ENCODE assay signal across 32 cellular contexts in genomic region chr20:3565851-3566250, GRCh38.
"Had no signal": no experiment of that assay in that cellular context is flagged by ENCODE, and none has a peak within 500 bp of the region (broad histone marks: within the 10 kb centered on the region; RNA-seq: fewer than 3 reads in every experiment).

No MANE protein-coding gene starts in this region.

- H3K9me3 Mint-ChIP-seq: activated CD4-positive, alpha-beta memory T cell treated with anti-CD3 and anti-CD28 coated beads for 36 hours; activated CD4-positive, alpha-beta T cell treated with anti-CD3 and anti-CD28 coated beads, Interleukin-2, amount 10 ng/mL, durations not matched to agents 24 days and 14 days; activated naive CD4-positive, alpha-beta T cell treated with anti-CD3 and anti-CD28 coated beads, Interleukin-2, amount 10 ng/mL, durations not matched to agents 7 days and 5 days; activated naive CD4-positive, alpha-beta T cell treated with anti-CD3 and anti-CD28 coated beads, Interleukin-2, amount 50 U/mL, for 72 hours; activated naive CD8-positive, alpha-beta T cell treated with anti-CD3 and anti-CD28 coated beads, Interleukin-2, amount 10 ng/mL, durations not matched to agents 7 days and 5 days; activated T-helper 1 cell treated with anti-CD3 and anti-CD28 coated beads, Interleukin-12 subunit alpha, Interleukin-12 subunit beta, Interleukin-2, Interleukin-4 antibody, amounts not matched to agents 30 ng/mL and 10 ng/mL and 1 ng/mL, durations not matched to agents 14 hours and 24 hours and 36 hours; activated T-helper 2 cell treated with anti-CD3 and anti-CD28 coated beads, Interferon-gamma antibody, Interleukin-2, Interleukin-4, amounts not matched to agents 10 μg/mL and 5 μg/mL and 100 μg/mL, durations not matched to agents 14 hours and 24 hours and 36 hours; brain; T-helper 2 cell treated with Interferon-gamma antibody and Interleukin-4, amounts not matched to agents 5 μg/mL and 100 μg/mL, for 36 hours had no signal

- H3K27me3 ChIP-seq: ascending aorta, breast epithelium, cardiac muscle cell, colonic mucosa had no signal

- H3K27me3 Mint-ChIP-seq: activated CD4-positive, alpha-beta memory T cell treated with anti-CD3 and anti-CD28 coated beads for 36 hours; activated CD4-positive, alpha-beta T cell treated with anti-CD3 and anti-CD28 coated beads for 36 hours; activated CD4-positive, alpha-beta T cell treated with anti-CD3 and anti-CD28 coated beads, Interleukin-2, amount 10 ng/mL, durations not matched to agents 24 days and 14 days; activated CD8-positive, alpha-beta memory T cell treated with anti-CD3 and anti-CD28 coated beads, Interleukin-2, amount 10 ng/mL, durations not matched to agents 7 days and 5 days; activated naive CD4-positive, alpha-beta T cell treated with anti-CD3 and anti-CD28 coated beads, Interleukin-2, amount 10 ng/mL, durations not matched to agents 7 days and 5 days; activated naive CD8-positive, alpha-beta T cell treated with anti-CD3 and anti-CD28 coated beads, Interleukin-2, amount 10 ng/mL, durations not matched to agents 7 days and 5 days; brain; T-helper 17 cell had no signal

- H3K27ac ChIP-seq: ascending aorta, breast epithelium, cardiac muscle cell, colonic mucosa, WERI-Rb-1 had no signal

- H3K4me3 Mint-ChIP-seq: activated CD4-positive, alpha-beta memory T cell treated with anti-CD3 and anti-CD28 coated beads for 36 hours; activated CD4-positive, alpha-beta T cell treated with anti-CD3 and anti-CD28 coated beads for 36 hours; activated CD4-positive, alpha-beta T cell treated with anti-CD3 and anti-CD28 coated beads, Interleukin-2, amount 10 ng/mL, durations not matched to agents 24 days and 14 days; activated CD8-positive, alpha-beta memory T cell treated with anti-CD3 and anti-CD28 coated beads, Interleukin-2, amount 10 ng/mL, durations not matched to agents 7 days and 5 days; activated CD8-positive, alpha-beta T cell treated with anti-CD3 and anti-CD28 coated beads, Interleukin-2, amount 10 ng/mL, durations not matched to agents 7 days and 5 days; activated naive CD4-positive, alpha-beta T cell treated with anti-CD3 and anti-CD28 coated beads, Interleukin-2, amount 10 ng/mL, durations not matched to agents 7 days and 5 days; activated naive CD8-positive, alpha-beta T cell treated with anti-CD3 and anti-CD28 coated beads, Interleukin-2, amount 10 ng/mL, durations not matched to agents 7 days and 5 days; activated T-helper 1 cell treated with anti-CD3 and anti-CD28 coated beads, Interleukin-12 subunit alpha, Interleukin-12 subunit beta, Interleukin-2, Interleukin-4 antibody, amounts not matched to agents 30 ng/mL and 10 ng/mL and 1 ng/mL, durations not matched to agents 14 hours and 24 hours and 36 hours; brain; T-helper 17 cell; T-helper 2 cell treated with Interferon-gamma antibody and Interleukin-4, amounts not matched to agents 5 μg/mL and 100 μg/mL, for 36 hours had no signal

- H3K4me3 ChIP-seq: ascending aorta, breast epithelium, cardiac muscle cell, colonic mucosa had no signal

- H3K4me1 ChIP-seq: ascending aorta, breast epithelium, colonic mucosa had no signal

- H3K36me3 ChIP-seq: breast epithelium, colonic mucosa had no signal

- DNase-seq: activated CD4-positive, alpha-beta memory T cell treated with anti-CD3 and anti-CD28 coated beads for 36 hours; activated CD4-positive, alpha-beta T cell treated with anti-CD3 and anti-CD28 coated beads for 36 hours; activated CD4-positive, alpha-beta T cell treated with anti-CD3 and anti-CD28 coated beads, Interleukin-2, amount 10 ng/mL, durations not matched to agents 24 days and 14 days; activated CD4-positive, CD25-positive, alpha-beta regulatory T cell; activated CD4-positive, CD25-positive, alpha-beta regulatory T cell treated with anti-CD3 and anti-CD28 coated beads, Interleukin-2, amount 50 U/mL, for 72 hours; activated CD8-positive, alpha-beta memory T cell treated with anti-CD3 and anti-CD28 coated beads, Interleukin-2, amount 10 ng/mL, durations not matched to agents 7 days and 5 days; activated CD8-positive, alpha-beta memory T cell treated with anti-CD3 and anti-CD28 coated beads, Interleukin-2, amount 50 U/mL, for 4 hours; activated CD8-positive, alpha-beta T cell treated with anti-CD3 and anti-CD28 coated beads, Interleukin-2, amount 10 ng/mL, durations not matched to agents 7 days and 5 days; activated gamma-delta T cell; activated naive CD4-positive, alpha-beta T cell; activated naive CD4-positive, alpha-beta T cell treated with anti-CD3 and anti-CD28 coated beads, Interleukin-2, amount 10 ng/mL, durations not matched to agents 7 days and 5 days; activated naive CD8-positive, alpha-beta T cell treated with anti-CD3 and anti-CD28 coated beads, Interleukin-2, amount 10 ng/mL, durations not matched to agents 7 days and 5 days; activated T-cell treated with anti-CD3 and anti-CD28 coated beads, Interleukin-2, amount 50 U/mL, for 1 hour; activated T-cell treated with anti-CD3 and anti-CD28 coated beads, Interleukin-2, amount 50 U/mL, for 48 hours; central memory CD4-positive, alpha-beta T cell; cerebellar nuclear complex; colonic mucosa; effector CD8-positive, alpha-beta T cell; foreskin fibroblast; head of caudate nucleus; T-helper 17 cell; T1000; WERI-Rb-1 had no signal

- H3K9me3 ChIP-seq: ascending aorta, breast epithelium, colonic mucosa had no signal

- H3K36me3 Mint-ChIP-seq: activated CD8-positive, alpha-beta memory T cell treated with anti-CD3 and anti-CD28 coated beads, Interleukin-2, amount 10 ng/mL, durations not matched to agents 7 days and 5 days had no signal

- H3K4me1 Mint-ChIP-seq: activated CD4-positive, alpha-beta T cell treated with anti-CD3 and anti-CD28 coated beads for 36 hours; activated CD4-positive, alpha-beta T cell treated with anti-CD3 and anti-CD28 coated beads, Interleukin-2, amount 10 ng/mL, durations not matched to agents 24 days and 14 days; activated CD8-positive, alpha-beta memory T cell treated with anti-CD3 and anti-CD28 coated beads, Interleukin-2, amount 10 ng/mL, durations not matched to agents 7 days and 5 days; activated naive CD4-positive, alpha-beta T cell treated with anti-CD3 and anti-CD28 coated beads, Interleukin-2, amount 10 ng/mL, durations not matched to agents 7 days and 5 days; activated naive CD8-positive, alpha-beta T cell treated with anti-CD3 and anti-CD28 coated beads, Interleukin-2, amount 10 ng/mL, durations not matched to agents 7 days and 5 days; brain had no signal

- H3K27ac Mint-ChIP-seq: activated CD4-positive, alpha-beta memory T cell treated with anti-CD3 and anti-CD28 coated beads for 36 hours; activated CD4-positive, alpha-beta T cell treated with anti-CD3 and anti-CD28 coated beads for 36 hours; activated CD4-positive, alpha-beta T cell treated with anti-CD3 and anti-CD28 coated beads, Interleukin-2, amount 10 ng/mL, durations not matched to agents 24 days and 14 days; activated CD8-positive, alpha-beta memory T cell treated with anti-CD3 and anti-CD28 coated beads, Interleukin-2, amount 10 ng/mL, durations not matched to agents 7 days and 5 days; activated CD8-positive, alpha-beta T cell treated with anti-CD3 and anti-CD28 coated beads, Interleukin-2, amount 10 ng/mL, durations not matched to agents 7 days and 5 days; activated naive CD4-positive, alpha-beta T cell treated with anti-CD3 and anti-CD28 coated beads, Interleukin-2, amount 10 ng/mL, durations not matched to agents 7 days and 5 days; activated naive CD8-positive, alpha-beta T cell treated with anti-CD3 and anti-CD28 coated beads, Interleukin-2, amount 10 ng/mL, durations not matched to agents 7 days and 5 days; activated T-helper 1 cell treated with anti-CD3 and anti-CD28 coated beads, Interleukin-12 subunit alpha, Interleukin-12 subunit beta, Interleukin-2, Interleukin-4 antibody, amounts not matched to agents 30 ng/mL and 10 ng/mL and 1 ng/mL, durations not matched to agents 14 hours and 24 hours and 36 hours; activated T-helper 2 cell treated with anti-CD3 and anti-CD28 coated beads, Interferon-gamma antibody, Interleukin-2, Interleukin-4, amounts not matched to agents 10 μg/mL and 5 μg/mL and 100 μg/mL, durations not matched to agents 14 hours and 24 hours and 36 hours; brain; T-helper 17 cell; T-helper 2 cell treated with Interferon-gamma antibody and Interleukin-4, amounts not matched to agents 5 μg/mL and 100 μg/mL, for 36 hours had no signal

- ATAC-seq: activated CD4-positive, alpha-beta T cell treated with anti-CD3 and anti-CD28 coated beads for 36 hours; activated CD8-positive, alpha-beta memory T cell treated with anti-CD3 and anti-CD28 coated beads, Interleukin-2, amount 10 ng/mL, durations not matched to agents 7 days and 5 days; activated CD8-positive, alpha-beta T cell treated with anti-CD3 and anti-CD28 coated beads, Interleukin-2, amount 10 ng/mL, durations not matched to agents 7 days and 5 days; activated naive CD4-positive, alpha-beta T cell treated with anti-CD3 and anti-CD28 coated beads, Interleukin-2, amount 50 U/mL, for 72 hours; esophagus mucosa; T-helper 17 cell had no signal
